Comparison of ENCODE assay signal across 8 cellular contexts in genomic region chr11:206516-207212, GRCh38. TPM values are rescaled to one million over a fixed set of nuclear protein-coding genes. Genes with fewer than 3 reads are reported as not detected.
DNase-seq lines count a peak whose midpoint lies in the region; ATAC-seq, FAIRE-seq and TF ChIP-seq lines count a peak whose summit lies in the region.

No MANE protein-coding gene starts in this region.

- no peak; the same call in 1 of the 2 replicates for TF ChIP-seq POLR2A in GM12892 (IDR thresholded peaks at IDR 0.05; ENCODE audit: low read depth, low read length)

- peak overlapping the region; percentile 91 for H3K4me3 Mint-ChIP-seq in activated T-cell treated with anti-CD3 and anti-CD28 coated beads, Interleukin-2, amount 50 U/mL, for 4 hours

- no peaks in the 10 kb centered on the region for H3K4me1 ChIP-seq in foreskin keratinocyte

- TF ChIP-seq CTCF in foreskin keratinocyte (conservative IDR thresholded peaks at IDR 0.05) = no peak

- H3K27me3 Mint-ChIP-seq in activated T-cell treated with anti-CD3 and anti-CD28 coated beads, Interleukin-2, amount 50 U/mL, for 4 hours (ENCODE audit: low read depth) = no peaks in the 10 kb centered on the region

- no peaks in the 10 kb centered on the region for H3K27me3 ChIP-seq in foreskin keratinocyte

- H3K9me3 Mint-ChIP-seq in activated T-cell treated with anti-CD3 and anti-CD28 coated beads, Interleukin-2, amount 50 U/mL, for 4 hours = no peaks in the 10 kb centered on the region

- DNase-seq in GM12892 (ENCODE audit: insufficient read length) (no peak), foreskin keratinocyte (peak in 1 of 2 donors; percentile 15), posterior vena cava (ENCODE audit: low spot score) (peak; percentile 80), NCI-H2107 treated with DMSO at 0.1 percent for 48 hours (lab: John Stamatoyannopoulos, UW; ENCODE audit: unreplicated experiment) (no peak), NCI-H1417 treated with DMSO at 0.1 percent for 48 hours (lab: John Stamatoyannopoulos, UW) (no peak)
- DNase-seq in activated T-cell treated with anti-CD3 and anti-CD28 coated beads, Interleukin-2, amount 50 U/mL, for 4 hours = peak; percentile 19
- no peak for DNase-seq in effector CD4-positive, alpha-beta T cell

- peaks cover 21% of the 10 kb centered on the region for H3K36me3 Mint-ChIP-seq in activated T-cell treated with anti-CD3 and anti-CD28 coated beads, Interleukin-2, amount 50 U/mL, for 4 hours (ENCODE audit: insufficient read depth)

- peak; percentile 9 for ATAC-seq in HG03175 (IDR thresholded peaks at IDR 0.05; ENCODE audit: unreplicated experiment)
- ATAC-seq in activated T-cell treated with anti-CD3 and anti-CD28 coated beads, Interleukin-2, amount 50 U/mL, for 4 hours = peak in 1 of 2 donors; percentile 0
- ATAC-seq in foreskin keratinocyte = no peak

- intact Hi-C loops in posterior vena cava (cut with DNase I) = loop anchor here in 1 of 2 donors (10.0 kb wide), 1 partner anchor 158 kb away; the partner anchor contains the start of gene B4GALNT4

- H3K27ac ChIP-seq in foreskin keratinocyte = peak overlapping the region; percentile 10

- FAIRE-seq in GM12892 (lab: Jason Lieb, UNC) = peak; percentile 82

- peaks cover 55% of the 10 kb centered on the region for H3K4me1 Mint-ChIP-seq in activated T-cell treated with anti-CD3 and anti-CD28 coated beads, Interleukin-2, amount 50 U/mL, for 4 hours (ENCODE audit: low read depth)

RNA-seq across cellular contexts. Expression of gene BET1L, which starts 0.5 kb away (rescaled TPM):
- polyA plus RNA-seq in GM12892 (2012; ENCODE audit: missing spikeins) = 24.1 TPM
- 10 to 100 TPM; 41.1 to 46.1 (median 42.6) TPM for total RNA-seq in activated T-cell treated with anti-CD3 and anti-CD28 coated beads, Interleukin-2, amount 50 U/mL, for 4 hours
- 16.9 and 20.8 TPM in 2 replicates for total RNA-seq in foreskin keratinocyte
- 23.1 and 25.0 TPM in 2 replicates for polyA plus RNA-seq in foreskin keratinocyte
- total RNA-seq in posterior vena cava = 10 to 100 TPM; 37.5 to 39.1 TPM

RNA-seq across cellular contexts. Expression of gene RIC8A, which starts 0.8 kb away (rescaled TPM):
- polyA plus RNA-seq in GM12892 (2012; ENCODE audit: missing spikeins) = 38.6 TPM
- 100 to 1,000 TPM; 145 to 152 (median 151) TPM for total RNA-seq in activated T-cell treated with anti-CD3 and anti-CD28 coated beads, Interleukin-2, amount 50 U/mL, for 4 hours
- 143 and 159 TPM in 2 replicates for total RNA-seq in foreskin keratinocyte
- 113 and 121 TPM in 2 replicates for polyA plus RNA-seq in foreskin keratinocyte
- total RNA-seq in posterior vena cava = 10 to 100 TPM; 73.8 to 87.5 TPM

RNA-seq across cellular contexts. Expression of gene SCGB1C1, which starts 13.8 kb away (rescaled TPM):
- not detected for polyA plus RNA-seq in GM12892 (2012; ENCODE audit: missing spikeins)
- total RNA-seq in activated T-cell treated with anti-CD3 and anti-CD28 coated beads, Interleukin-2, amount 50 U/mL, for 4 hours = not detected
- not detected in 2 replicates for total RNA-seq in foreskin keratinocyte
- not detected in 2 replicates for polyA plus RNA-seq in foreskin keratinocyte
- total RNA-seq in posterior vena cava = not detected

RNA-seq across cellular contexts. Expression of gene SIRT3, which starts 29.5 kb away (rescaled TPM):
- polyA plus RNA-seq in GM12892 (2012; ENCODE audit: missing spikeins) = 20.7 TPM
- total RNA-seq in activated T-cell treated with anti-CD3 and anti-CD28 coated beads, Interleukin-2, amount 50 U/mL, for 4 hours = 10 to 100 TPM in 1 of 3 donors, 1 to 10 TPM in 2; 7.0 to 12.6 (median 8.3) TPM
- total RNA-seq in foreskin keratinocyte (8.0 and 8.1 TPM in 2 replicates), posterior vena cava (10 to 100 TPM in 1 of 2 donors, 1 to 10 TPM in 1; 9.1 to 13.3 TPM)
- polyA plus RNA-seq in foreskin keratinocyte = 9.5 and 11.4 TPM in 2 replicates

RNA-seq across cellular contexts. Expression of gene PSMD13, which starts 30.1 kb away (rescaled TPM):
- polyA plus RNA-seq in GM12892 (2012; ENCODE audit: missing spikeins) = 147 TPM
- 100 to 1,000 TPM; 348 to 399 (median 390) TPM for total RNA-seq in activated T-cell treated with anti-CD3 and anti-CD28 coated beads, Interleukin-2, amount 50 U/mL, for 4 hours
- total RNA-seq in foreskin keratinocyte (163 and 185 TPM in 2 replicates), posterior vena cava (10 to 100 TPM; 83.2 to 89.6 TPM)
- polyA plus RNA-seq in foreskin keratinocyte = 182 and 190 TPM in 2 replicates

Comparison
In these comparisons a context has a peak if more than half of its experiments do, and no peak if none do; other contexts are left out.
1. DNase-seq: peak in activated T-cell treated with anti-CD3 and anti-CD28 coated beads, Interleukin-2, amount 50 U/mL, for 4 hours (single experiment) and posterior vena cava (single experiment); none in GM12892 (single experiment), NCI-H2107 treated with DMSO at 0.1 percent for 48 hours (single experiment), effector CD4-positive, alpha-beta T cell (single experiment) and NCI-H1417 treated with DMSO at 0.1 percent for 48 hours (single experiment).